In the genomic region with DNA sequence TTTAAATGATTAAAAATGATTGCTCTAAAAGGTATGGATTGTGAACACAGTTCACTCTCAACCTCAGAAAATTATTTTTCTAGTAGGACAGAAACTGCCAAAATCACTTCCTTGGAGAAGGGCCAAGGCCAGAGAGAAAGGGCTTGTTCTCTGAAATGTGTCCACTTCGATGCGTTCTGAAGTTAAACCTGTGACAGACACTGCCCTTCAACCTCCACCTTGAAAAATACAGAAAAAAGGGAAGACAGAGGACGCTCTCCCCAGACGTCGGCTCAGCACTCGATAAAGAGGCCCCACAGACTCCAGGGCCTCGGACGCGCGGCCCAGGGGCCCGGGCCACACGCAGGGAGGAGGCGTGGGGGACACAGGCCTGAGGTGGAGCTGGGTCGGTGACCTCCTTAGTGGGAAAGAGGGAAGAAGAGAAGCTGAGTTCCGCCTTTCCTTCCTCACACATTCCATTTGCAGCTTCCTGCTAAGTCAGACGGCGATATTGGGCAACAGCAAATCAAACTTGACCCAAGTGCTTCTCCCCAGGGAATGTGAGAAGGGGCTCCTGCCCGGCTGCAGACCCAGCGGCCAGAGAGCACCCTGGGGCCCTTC, we compare ENCODE assay signal across 9 cellular contexts.
DNase-seq lines count a peak whose midpoint lies in the region; TF ChIP-seq lines count a peak whose summit lies in the region.
"Had no signal": no experiment of that assay in that cellular context is flagged by ENCODE, and none has a peak within 500 bp of the region (broad histone marks: within the 10 kb centered on the region; RNA-seq: fewer than 3 reads in every experiment).

No MANE protein-coding gene starts in this region.

- H3K27me3 Mint-ChIP-seq in activated naive CD4-positive, alpha-beta T cell treated with anti-CD3 and anti-CD28 coated beads for 36 hours (ENCODE audit: low read depth) = no peaks in the 10 kb centered on the region

- H3K4me1 Mint-ChIP-seq in activated naive CD4-positive, alpha-beta T cell treated with anti-CD3 and anti-CD28 coated beads for 36 hours (ENCODE audit: low read depth) = peaks cover 53% of the 10 kb centered on the region

- TF ChIP-seq CTCF in ascending aorta (IDR thresholded peaks at IDR 0.05) (no peak), tibial artery (IDR thresholded peaks at IDR 0.05) (no peak)

- H3K4me1 ChIP-seq in ascending aorta (peaks cover 26 to 47% of the 10 kb centered on the region in 2 donors), tibial artery (peaks cover 7 to 52% (median 51%) of the 10 kb centered on the region in 4 donors)

- CTCF ChIA-PET in activated naive CD4-positive, alpha-beta T cell treated with anti-CD3 and anti-CD28 coated beads for 36 hours (lab: Charles Lee) = interaction anchor here (1.9 to 4.6 kb wide), 2 partner anchors 42 to 59 kb away, joined by 4 to 23 read pairs; no protein-coding TSS in a partner anchor

- peaks cover 20% of the 10 kb centered on the region for H3K36me3 Mint-ChIP-seq in activated naive CD4-positive, alpha-beta T cell treated with anti-CD3 and anti-CD28 coated beads for 36 hours (ENCODE audit: low read depth)

- H3K4me3 ChIP-seq in ascending aorta (peak overlapping the region in 1 of 2 donors; percentile 21), tibial artery (no peak overlapping the region)

- intact Hi-C loops in activated naive CD4-positive, alpha-beta T cell treated with anti-CD3 and anti-CD28 coated beads for 36 hours (cut with micrococcal nuclease) = loop anchor here (5.0 to 10.0 kb wide), 2 partner anchors 577 to 864 kb away; partner anchors contain the start of genes CUL4A, DCUN1D2 and PCID2
- intact Hi-C loops in ascending aorta (cut with DNase I) = no loop called here
- intact Hi-C loops in tibial artery (cut with DNase I; ENCODE audit: low total_unique reads) = loop anchor here (2.0 kb wide), 1 partner anchor 30 kb away; no protein-coding TSS in a partner anchor

- DNase-seq in activated naive CD4-positive, alpha-beta T cell treated with anti-CD3 and anti-CD28 coated beads for 36 hours = no peak
- DNase-seq in activated naive CD4-positive, alpha-beta T cell (lab: John Stamatoyannopoulos, UW) = no peak
- no peak for DNase-seq in ascending aorta (ENCODE audit: low spot score in 2 of 2)
- DNase-seq in medulla oblongata (ENCODE audit: extremely low spot score) = peak; percentile 50
- DNase-seq in tibial artery = peak; percentile 51 to 72
- no peak for DNase-seq in amniotic stem cell (lab: John Stamatoyannopoulos, UW)
- no peak for DNase-seq in NCI-H2196 (lab: John Stamatoyannopoulos, UW; ENCODE audit: unreplicated experiment)
- no peak for DNase-seq in NK-92 treated with Interleukin-12 subunit alpha and Interleukin-12 subunit beta, amount 100 ng/mL, for 24 hours (lab: John Stamatoyannopoulos, UW)
- DNase-seq: DND-41 had no signal

- H3K27me3 ChIP-seq in ascending aorta = no peaks in the 10 kb centered on the region
- H3K27me3 ChIP-seq in tibial artery = no peaks in the 10 kb centered on the region

- H3K9me3 ChIP-seq in ascending aorta (no peaks in the 10 kb centered on the region), tibial artery (no peaks in the 10 kb centered on the region)

- peak overlapping the region; percentile 95 for H3K27ac Mint-ChIP-seq in activated naive CD4-positive, alpha-beta T cell treated with anti-CD3 and anti-CD28 coated beads for 36 hours

- peak overlapping the region; percentile 98 to 99 for H3K27ac ChIP-seq in ascending aorta
- peak overlapping the region; percentile 90 to 98 for H3K27ac ChIP-seq in tibial artery

- peaks cover 2% of the 10 kb centered on the region for H3K9me3 Mint-ChIP-seq in activated naive CD4-positive, alpha-beta T cell treated with anti-CD3 and anti-CD28 coated beads for 36 hours

- peaks cover 4 to 7% of the 10 kb centered on the region in 2 donors for H3K36me3 ChIP-seq in ascending aorta
- H3K36me3 ChIP-seq in tibial artery = peaks cover 0 to 13% (median 5%) of the 10 kb centered on the region in 3 donors

- H3K4me3 Mint-ChIP-seq in activated naive CD4-positive, alpha-beta T cell treated with anti-CD3 and anti-CD28 coated beads for 36 hours = no peak overlapping the region

Comparison
In these comparisons a context has a peak if more than half of its experiments do, and no peak if none do; other contexts are left out.
1. DNase-seq: peak in medulla oblongata (single experiment) and tibial artery (2 of 2); none in activated naive CD4-positive, alpha-beta T cell treated with anti-CD3 and anti-CD28 coated beads for 36 hours (single experiment), activated naive CD4-positive, alpha-beta T cell (0 of 4), ascending aorta (0 of 2), amniotic stem cell (single experiment), NCI-H2196 (single experiment) and NK-92 treated with Interleukin-12 subunit alpha and Interleukin-12 subunit beta, amount 100 ng/mL, for 24 hours (single experiment).